In the genomic region with DNA sequence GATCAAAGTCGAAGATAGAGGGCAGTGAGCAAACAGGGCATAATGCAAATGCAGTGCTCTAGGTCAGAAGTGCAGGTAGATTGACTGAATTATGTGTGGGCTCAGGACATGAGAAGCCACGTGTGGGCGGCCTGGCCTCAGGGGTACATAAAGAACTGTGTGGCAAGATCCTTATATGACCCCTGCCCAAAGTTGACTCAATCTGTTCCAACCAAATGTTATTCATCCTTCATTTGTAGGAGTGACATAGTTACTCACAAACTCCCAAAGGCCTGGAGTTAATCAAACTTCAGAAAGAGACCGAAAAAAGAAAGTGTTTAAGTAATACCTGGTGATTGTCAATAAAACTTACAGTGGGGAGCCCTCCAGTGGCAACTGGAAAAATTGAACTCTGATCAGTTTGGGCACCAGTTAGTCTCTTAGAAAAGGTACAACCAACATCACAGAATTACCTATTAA, we compare ENCODE assay signal across 10 cellular contexts.
DNase-seq lines count a peak whose midpoint lies in the region; ATAC-seq, FAIRE-seq and TF ChIP-seq lines count a peak whose summit lies in the region.
"Had no signal": no experiment of that assay in that cellular context is flagged by ENCODE, and none has a peak within 500 bp of the region (broad histone marks: within the 10 kb centered on the region; RNA-seq: fewer than 3 reads in every experiment).

No MANE protein-coding gene starts in this region.

- intact Hi-C loops in ascending aorta (cut with DNase I): no loop called here
- intact Hi-C loops in HepG2 (cut with micrococcal nuclease; ENCODE audit: unreplicated experiment): loop anchor here (10.0 kb wide), 1 partner anchor 1264 kb away; no protein-coding TSS in a partner anchor
- intact Hi-C loops in natural killer cell (cut with micrococcal nuclease): no loop called here

- H3K36me3 Mint-ChIP-seq in natural killer cell: no peaks in the 10 kb centered on the region

- peak; percentile 30 for DNase-seq in DMS 273 (lab: John Stamatoyannopoulos, UW; ENCODE audit: unreplicated experiment)
- no peak for DNase-seq in DMS 273 treated with DMSO at 0.1 percent for 48 hours (lab: John Stamatoyannopoulos, UW)
- DNase-seq in ascending aorta (ENCODE audit: low spot score in 2 of 2): no peak
- DNase-seq in HepG2 (ENCODE audit: low spot score): peak; percentile 3
- no peak for DNase-seq in natural killer cell
- DNase-seq in NCI-H187 (lab: John Stamatoyannopoulos, UW): no peak
- no peak for DNase-seq in MV-4-11 (lab: John Stamatoyannopoulos, UW)

- H3K9ac ChIP-seq in HepG2 (ENCODE audit: insufficient read depth, low read depth, low read length): no peak overlapping the region

- no peak overlapping the region for H3K27ac Mint-ChIP-seq in natural killer cell

- no peaks in the 10 kb centered on the region for H3K27me3 Mint-ChIP-seq in natural killer cell (ENCODE audit: low read depth in 2 of 2)

- peaks cover 0 to 2% of the 10 kb centered on the region in 2 donors for H3K9me3 Mint-ChIP-seq in natural killer cell

- no peak overlapping the region for H3K27ac ChIP-seq in ascending aorta
- no peak overlapping the region for H3K27ac ChIP-seq in HepG2 (ENCODE audit: extremely low read length, insufficient read depth, low read length)
- H3K27ac ChIP-seq: neutrophil had no signal

- H3K4me1 ChIP-seq in ascending aorta: no peaks in the 10 kb centered on the region
- H3K4me1 ChIP-seq in HepG2 (ENCODE audit: insufficient read depth, low read length): peaks cover 4% of the 10 kb centered on the region; the same call in 1 of the 2 replicates

- H3K36me3 ChIP-seq in ascending aorta: no peaks in the 10 kb centered on the region
- H3K36me3 ChIP-seq in HepG2 (replicated peaks in 1 of 2; ENCODE audit: control insufficient read depth in 1 of 2, insufficient read depth in 2 of 2, low read length in 2 of 2): no peaks in the 10 kb centered on the region
- H3K36me3 ChIP-seq: neutrophil had no signal

- no TSS peak for BruUV-seq in HepG2 (replicated peaks; lab: Mats Ljungman, UMichigan)

- no peak for TF ChIP-seq EP300 in HepG2 (IDR thresholded peaks at IDR 0.05; ENCODE audit: low read depth in 2 of 2, low read length in 2 of 2)
- TF ChIP-seq EP300 in HepG2 (CRISPR knock-in tag; IDR thresholded peaks at IDR 0.05; ENCODE audit: borderline replicate concordance): no peak

- H3K4me3 ChIP-seq in ascending aorta (no peak overlapping the region), HepG2 (replicated peaks in 1 of 3; ENCODE audit: insufficient read depth in 1 of 3, low read depth in 2 of 3, low read length in 3 of 3) (no peak overlapping the region)

- TF ChIP-seq CTCF in ascending aorta (IDR thresholded peaks at IDR 0.05) (peak in 2 of 3 experiments; percentile 9 to 33), HepG2 (CRISPR knock-in tag; IDR thresholded peaks at IDR 0.05) (peak; percentile 45), natural killer cell (IDR thresholded peaks at IDR 0.05) (no peak)

- no peak overlapping the region for H2AFZ ChIP-seq in HepG2 (ENCODE audit: low read length)

- FAIRE-seq in HepG2 (lab: Jason Lieb, UNC): peak; percentile 36
- FAIRE-seq: A204.1 had no signal

- H3K4me2 ChIP-seq in HepG2 (ENCODE audit: low read depth, low read length): no peak overlapping the region

- 7% methylated on average over 3 of the region's 4 CpGs for WGBS in HepG2 (ENCODE audit: low lambda C conversion rate)

- in situ Hi-C loops in HepG2 (cut with HindIII; ENCODE audit: extremely low pct_ligation_motif_present, low pct_unique_long_range_greater_than_20kb): no loop called here

- no peaks in the 10 kb centered on the region for H3K79me2 ChIP-seq in HepG2 (ENCODE audit: insufficient read depth, low read length)

- ATAC-seq in HG03442 (IDR thresholded peaks at IDR 0.05; ENCODE audit: unreplicated experiment) (peak; percentile 52), HepG2 (peak; percentile 68), natural killer cell (no peak)

- no peak for TF ChIP-seq POLR2A in HepG2 (IDR thresholded peaks at IDR 0.05; ENCODE audit: insufficient read depth in 1 of 2, low read depth in 2 of 2, low read length in 2 of 2)

- H3K9me3 ChIP-seq in ascending aorta (no peaks in the 10 kb centered on the region), HepG2 (ENCODE audit: low read length) (no peaks in the 10 kb centered on the region)
- H3K9me3 ChIP-seq: neutrophil had no signal

- POLR2A ChIA-PET in HepG2 (lab: Yijun Ruan, JAX): no interaction called here

- H4K20me1 ChIP-seq in HepG2 (ENCODE audit: insufficient read depth, low read length): no peaks in the 10 kb centered on the region

- CTCF ChIA-PET in HepG2 (lab: Yijun Ruan, JAX; ENCODE audit: low intra/inter-chr PET ratio, low total read pairs): no interaction called here

- H3K4me1 Mint-ChIP-seq in natural killer cell: no peaks in the 10 kb centered on the region

- no peak for TF ChIP-seq RAD21 in HepG2 (CRISPR knock-in tag; IDR thresholded peaks at IDR 0.05)

- H3K4me3 Mint-ChIP-seq in natural killer cell: no peak overlapping the region

- H3K27me3 ChIP-seq in ascending aorta (no peaks in the 10 kb centered on the region), HepG2 (ENCODE audit: control insufficient read depth in 1 of 2, insufficient read depth in 2 of 2, low read length in 2 of 2) (no peaks in the 10 kb centered on the region)
- H3K27me3 ChIP-seq: neutrophil had no signal

TF ChIP-seq in HepG2, 621 proteins besides CTCF, POLR2A, EP300 and RAD21:
- TF ChIP-seq SATB2 (CRISPR knock-in tag; IDR thresholded peaks at IDR 0.05) (no peak), ZNF350 (CRISPR knock-in tag; IDR thresholded peaks at IDR 0.05; ENCODE audit: borderline replicate concordance, low read depth) (no peak), STAG1 (CRISPR knock-in tag; IDR thresholded peaks at IDR 0.05) (peak; percentile 31; the same call in 1 of the 2 replicates)

Comparison
In these comparisons a context has a peak if more than half of its experiments do, and no peak if none do; other contexts are left out.
1. DNase-seq: peak in DMS 273 (single experiment) and HepG2 (single experiment); none in DMS 273 treated with DMSO at 0.1 percent for 48 hours (single experiment), ascending aorta (0 of 2), natural killer cell (single experiment), NCI-H187 (0 of 2) and MV-4-11 (single experiment).
2. ATAC-seq: peak in HG03442 (single experiment) and HepG2 (single experiment); none in natural killer cell (0 of 3).